26 cellular contexts compared by ENCODE assay signal in genomic region chr5:78644741-78645300, GRCh38. TPM values are rescaled to one million over a fixed set of nuclear protein-coding genes. Genes with fewer than 3 reads are reported as not detected.
DNase-seq lines count a peak whose midpoint lies in the region; ATAC-seq, FAIRE-seq and TF ChIP-seq lines count a peak whose summit lies in the region.
"Had no signal": no experiment of that assay in that cellular context is flagged by ENCODE, and none has a peak within 500 bp of the region (broad histone marks: within the 10 kb centered on the region; RNA-seq: fewer than 3 reads in every experiment).

No MANE protein-coding gene starts in this region.

- H3K4me1 Mint-ChIP-seq in CD8-positive, alpha-beta T cell (ENCODE audit: low read depth), result peaks cover 13% of the 10 kb centered on the region

- H3K9me3 ChIP-seq in A549, result no peaks in the 10 kb centered on the region
- no peaks in the 10 kb centered on the region for H3K9me3 ChIP-seq in mammary epithelial cell (replicated peaks; ENCODE audit: insufficient read depth, low read length)
- H3K9me3 ChIP-seq in CD8-positive, alpha-beta T cell (ENCODE audit: low read length), result no peaks in the 10 kb centered on the region
- H3K9me3 ChIP-seq: body of pancreas, prostate gland had no signal

- POLR2A ChIA-PET in A549 (lab: Yijun Ruan, JAX), result no interaction called here
- POLR2A ChIA-PET in CD8-positive, alpha-beta T cell (lab: Charles Lee), result no interaction called here

- no peak overlapping the region for H2AFZ ChIP-seq in mammary epithelial cell (ENCODE audit: low read depth, low read length)

- H3K4me3 Mint-ChIP-seq in CD8-positive, alpha-beta T cell, result no peak overlapping the region
- H3K4me3 Mint-ChIP-seq: activated CD4-positive, alpha-beta memory T cell treated with anti-CD3 and anti-CD28 coated beads, Interleukin-2, amount 10 ng/mL, durations not matched to agents 7 days and 5 days; activated naive CD4-positive, alpha-beta T cell treated with anti-CD3 and anti-CD28 coated beads, Interleukin-2, amount 50 U/mL, for 24 hours; activated T-cell treated with anti-CD3 and anti-CD28 coated beads, Interleukin-2, amount 50 U/mL, for 24 hours; T-cell had no signal

- H3K4ac ChIP-seq in mesendoderm (ENCODE audit: low read depth, low read length), result no peak overlapping the region

- peaks cover 47% of the 10 kb centered on the region for H3K27me3 Mint-ChIP-seq in CD8-positive, alpha-beta T cell (ENCODE audit: low read depth)

- H3K9ac ChIP-seq in mammary epithelial cell (ENCODE audit: insufficient read depth, low read length) (peak overlapping the region; percentile 8), mesendoderm (ENCODE audit: low read length) (no peak overlapping the region)

- H3K36me3 Mint-ChIP-seq in CD8-positive, alpha-beta T cell, result no peaks in the 10 kb centered on the region
- H3K36me3 Mint-ChIP-seq: T-cell had no signal

- FAIRE-seq in A549 (lab: Jason Lieb, UNC), result no peak
- FAIRE-seq: A204.1, H1, keratinocyte had no signal

- H3K4me3 ChIP-seq in A549 (no peak overlapping the region), mammary epithelial cell (replicated peaks in 1 of 3; ENCODE audit: insufficient read depth in 1 of 3, low read depth in 2 of 3, low read length in 3 of 3) (no peak overlapping the region), mesendoderm (ENCODE audit: low read length) (no peak overlapping the region)
- no peak overlapping the region for H3K4me3 ChIP-seq in CD8-positive, alpha-beta T cell (ENCODE audit: low read depth, low read length)
- H3K4me3 ChIP-seq: body of pancreas, lung, prostate gland had no signal

- no peak for TF ChIP-seq EP300 in A549 (IDR thresholded peaks at IDR 0.05)

- intact Hi-C loops in mammary epithelial cell (cut with micrococcal nuclease), result loop anchor here (5.0 kb wide), 3 partner anchors 58 to 322 kb away; no protein-coding TSS in a partner anchor
- intact Hi-C loops in CD8-positive, alpha-beta T cell (cut with DNase I, micrococcal nuclease), result no loop called here

- no peak overlapping the region for H2BK5ac ChIP-seq in mesendoderm (ENCODE audit: low read length)

- WGBS in A549 (ENCODE audit: missing lambda C conversion rate), result 52% methylated on average over 2 of the region's 2 CpGs
- WGBS in mammary epithelial cell (ENCODE audit: low coverage, missing lambda C conversion rate), result 50% methylated on average over 2 of the region's 2 CpGs
- WGBS in mesendoderm (ENCODE audit: extremely low coverage, insufficient coverage, low lambda C conversion rate), result no CpG with 5 or more reads among the region's 2 CpGs

- H3K9me3 Mint-ChIP-seq in CD8-positive, alpha-beta T cell, result no peaks in the 10 kb centered on the region
- H3K9me3 Mint-ChIP-seq: activated CD4-positive, alpha-beta memory T cell treated with anti-CD3 and anti-CD28 coated beads, Interleukin-2, amount 10 ng/mL, durations not matched to agents 7 days and 5 days; activated naive CD4-positive, alpha-beta T cell treated with anti-CD3 and anti-CD28 coated beads, Interleukin-2, amount 50 U/mL, for 24 hours; activated T-cell treated with anti-CD3 and anti-CD28 coated beads, Interleukin-2, amount 50 U/mL, for 24 hours; T-cell had no signal

- no peak for TF ChIP-seq CTCF in A549 (IDR thresholded peaks at IDR 0.05)
- TF ChIP-seq CTCF in mammary epithelial cell (conservative IDR thresholded peaks at IDR 0.05 in 1 of 2, IDR thresholded peaks at IDR 0.05 in 1 of 2; ENCODE audit: extremely low read depth in 1 of 2, insufficient read depth in 1 of 2, low read depth in 1 of 2, low read length in 2 of 2), result no peak
- no peak for TF ChIP-seq CTCF in CD8-positive, alpha-beta T cell (IDR thresholded peaks at IDR 0.05)

- H3K4me1 ChIP-seq in A549, result peaks cover 77% of the 10 kb centered on the region
- peaks cover 39% of the 10 kb centered on the region for H3K4me1 ChIP-seq in mammary epithelial cell (ENCODE audit: insufficient read depth, low read length)
- H3K4me1 ChIP-seq in mesendoderm (ENCODE audit: control insufficient read depth, low read depth, low read length), result peaks cover 11% of the 10 kb centered on the region
- peaks cover 15% of the 10 kb centered on the region for H3K4me1 ChIP-seq in CD8-positive, alpha-beta T cell (ENCODE audit: insufficient read depth, low read length)
- H3K4me1 ChIP-seq: prostate gland had no signal

- peak overlapping the region; percentile 74 for H3K4me2 ChIP-seq in A549
- H3K4me2 ChIP-seq in mammary epithelial cell (ENCODE audit: insufficient read depth, low read depth, low read length), result peak overlapping the region; percentile 24
- H3K4me2 ChIP-seq in mesendoderm (ENCODE audit: low read length), result no peak overlapping the region

- H3K36me3 ChIP-seq in mammary epithelial cell (ENCODE audit: insufficient read depth, low read length) (no peaks in the 10 kb centered on the region), mesendoderm (ENCODE audit: control insufficient read depth, insufficient read depth, low read length) (no peaks in the 10 kb centered on the region)
- no peaks in the 10 kb centered on the region for H3K36me3 ChIP-seq in CD8-positive, alpha-beta T cell (ENCODE audit: insufficient read depth, low read length)
- H3K36me3 ChIP-seq: prostate gland had no signal

- H3K27me3 ChIP-seq in mammary epithelial cell (ENCODE audit: insufficient read depth, low read length) (no peaks in the 10 kb centered on the region), mesendoderm (ENCODE audit: insufficient read depth, low read length, poor library complexity) (no peaks in the 10 kb centered on the region)
- peaks cover 14% of the 10 kb centered on the region for H3K27me3 ChIP-seq in CD8-positive, alpha-beta T cell (ENCODE audit: insufficient read depth, low read length)
- H3K27me3 ChIP-seq: body of pancreas had no signal

- no peak for TF ChIP-seq RAD21 in A549 (conservative IDR thresholded peaks at IDR 0.05 in 1 of 2, IDR thresholded peaks at IDR 0.05 in 1 of 2)

- H2AK5ac ChIP-seq in mesendoderm (ENCODE audit: low read length), result no peak overlapping the region

- H4K8ac ChIP-seq in mesendoderm (ENCODE audit: low read depth, low read length), result no peak overlapping the region

- H3K23ac ChIP-seq in mesendoderm (ENCODE audit: low read length), result no peak overlapping the region

- ATAC-seq in A549 (no peak), HG02885 (IDR thresholded peaks at IDR 0.05; ENCODE audit: poor library complexity, unreplicated experiment) (no peak), GM19023 (IDR thresholded peaks at IDR 0.05; ENCODE audit: unreplicated experiment) (no peak)
- ATAC-seq in CD8-positive, alpha-beta T cell, result no peak
- ATAC-seq: body of pancreas, T-cell had no signal

- no peak overlapping the region for H3K27ac Mint-ChIP-seq in CD8-positive, alpha-beta T cell
- H3K27ac Mint-ChIP-seq: activated CD4-positive, alpha-beta memory T cell treated with anti-CD3 and anti-CD28 coated beads, Interleukin-2, amount 10 ng/mL, durations not matched to agents 7 days and 5 days; activated naive CD4-positive, alpha-beta T cell treated with anti-CD3 and anti-CD28 coated beads, Interleukin-2, amount 50 U/mL, for 24 hours; activated T-cell treated with anti-CD3 and anti-CD28 coated beads, Interleukin-2, amount 50 U/mL, for 24 hours; T-cell had no signal

- no peaks in the 10 kb centered on the region for H4K20me1 ChIP-seq in mammary epithelial cell (ENCODE audit: insufficient read depth, low read length)

- dilution Hi-C loops in mammary epithelial cell (cut with HindIII; ENCODE audit: low sequenced_read_pairs), result loop anchor here (10.0 kb wide), 1 partner anchor 110 kb away; no protein-coding TSS in a partner anchor

- no peak overlapping the region for H3K56ac ChIP-seq in mesendoderm (ENCODE audit: low read length)

- H2BK120ac ChIP-seq in mesendoderm (ENCODE audit: low read depth, low read length), result no peak overlapping the region

- in situ Hi-C loops in mammary epithelial cell (cut with MboI; ENCODE audit: low sequenced_read_pairs in 2 of 2), result loop anchor here in 1 of 2 donors (25.0 kb wide), 1 partner anchor 242 kb away; no protein-coding TSS in a partner anchor

- H3K27ac ChIP-seq in A549 (peak overlapping the region; percentile 34 to 100; a peak in 5 of 6 replicates), mammary epithelial cell (ENCODE audit: insufficient read depth, low read depth, low read length) (peak overlapping the region; percentile 67), mesendoderm (ENCODE audit: low read depth, low read length) (no peak overlapping the region)
- H3K27ac ChIP-seq in CD8-positive, alpha-beta T cell (ENCODE audit: low read depth, low read length), result no peak overlapping the region
- H3K27ac ChIP-seq: body of pancreas, C4-2B, VCaP had no signal

- no peak for TF ChIP-seq POLR2A in A549 (IDR thresholded peaks at IDR 0.05; ENCODE audit: low read length)

- H2BK15ac ChIP-seq in mesendoderm (replicated peaks; ENCODE audit: low read depth), result no peak overlapping the region

- DNase-seq in A549 (ENCODE audit: low read depth in 1 of 2, low spot score in 1 of 2) (no peak), M059J (ENCODE audit: low read depth) (peak; percentile 87), mammary epithelial cell (no peak), mesendoderm (no peak), cerebellar cortex (ENCODE audit: low spot score) (no peak)
- DNase-seq in CD8-positive, alpha-beta T cell, result no peak
- DNase-seq: activated CD4-positive, alpha-beta memory T cell treated with anti-CD3 and anti-CD28 coated beads, Interleukin-2, amount 10 ng/mL, durations not matched to agents 7 days and 5 days; activated T-cell treated with anti-CD3 and anti-CD28 coated beads, Interleukin-2, amount 50 U/mL, for 24 hours; body of pancreas; DMS53; effector CD4-positive, alpha-beta T cell; hippocampal formation; NCI-H2029; NCI-H510A; stimulated activated CD4-positive, alpha-beta T cell treated with anti-CD3 and anti-CD28 coated beads, Interleukin-12 subunit alpha, Interleukin-12 subunit beta, amount 100 ng/mL, for 4 hours; T-cell had no signal

- H3K79me2 ChIP-seq in mammary epithelial cell (ENCODE audit: insufficient read depth, low read length), result peaks cover 84% of the 10 kb centered on the region
- H3K79me2 ChIP-seq in mesendoderm (ENCODE audit: control insufficient read depth, insufficient read depth, low read length), result peaks cover 41% of the 10 kb centered on the region

- no TSS peak for BruUV-seq in mammary epithelial cell (replicated peaks; lab: Mats Ljungman, UMichigan)

- H3K79me1 ChIP-seq in mesendoderm (ENCODE audit: low read length), result peaks cover 19% of the 10 kb centered on the region

- H3K18ac ChIP-seq in mesendoderm (ENCODE audit: low read length), result peak overlapping the region; percentile 22

- no peak overlapping the region for H4K5ac ChIP-seq in mesendoderm (ENCODE audit: low read length)

- CTCF ChIA-PET in A549 (lab: Yijun Ruan, JAX), result interaction anchor here (0.6 to 4.0 kb wide), 5 partner anchors 12 to 1334 kb away, joined by 3 to 16 read pairs (median 5); no protein-coding TSS in a partner anchor
- CTCF ChIA-PET in mammary epithelial cell (lab: Charles Lee; ENCODE audit: low non-redundant PET), result no interaction called here
- CTCF ChIA-PET in CD8-positive, alpha-beta T cell (lab: Charles Lee), result interaction anchor here (1.1 kb wide), 1 partner anchor 13 kb away, joined by 4 read pairs; no protein-coding TSS in a partner anchor

RNA-seq across cellular contexts. Expression of gene LHFPL2, which starts 3.8 kb away (rescaled TPM):
- 24.9 and 32.2 TPM in 2 replicates for polyA plus RNA-seq in A549 (2011; rRNA removed)
- polyA plus RNA-seq in A549 (2012; cell fraction: cytosol; rRNA removed), result 9.8 and 16.2 TPM in 2 replicates
- 17.8 and 26.0 TPM in 2 replicates for polyA plus RNA-seq in A549 (2012; cell fraction: nucleus; rRNA removed)
- polyA plus RNA-seq in A549 (2017; fragmentation: RNase III; extraction: RNeasy Plus Mini Kit Qiagen cat#74134 plus additional on column Dnase treatment), result 33.4 to 44.3 TPM (median 41.7 TPM) in 3 replicates
- 36.3 and 39.2 TPM in 2 replicates for polyA minus RNA-seq in A549 (2011; rRNA and poly(A)+ RNA removed)
- 19.1 and 29.6 TPM in 2 replicates for total RNA-seq in M059J (2014; rRNA removed; shearing (Covaris generic))
- total RNA-seq in mammary epithelial cell, result 10 to 100 TPM; 52.5 to 53.5 TPM
- polyA plus RNA-seq in mammary epithelial cell, result 11.5 TPM
- 20.2 TPM for polyA minus RNA-seq in mammary epithelial cell
- polyA plus RNA-seq in mesendoderm (2013, experiment 1 of 2), result 14.7 TPM
- 15.2 TPM for polyA plus RNA-seq in mesendoderm (2013, experiment 2 of 2)
- under 1 TPM; 0.57 to 0.94 TPM for total RNA-seq in CD8-positive, alpha-beta T cell

Comparison
In these comparisons a context has a peak if more than half of its experiments do, and no peak if none do; other contexts are left out.
1. H3K27ac ChIP-seq: peak in A549 (2 of 2) and mammary epithelial cell (single experiment); none in mesendoderm (single experiment) and CD8-positive, alpha-beta T cell (single experiment).
2. RNA of gene LHFPL2, which starts 3.8 kb away (total RNA-seq): 52.5 to 53.5 TPM in mammary epithelial cell and 19.1 to 29.6 TPM in M059J; 0.57 to 0.94 TPM in CD8-positive, alpha-beta T cell; every median in the first group is over 10 times any median in the second.